ENCODE assay signal across 16 cellular contexts in the genomic region with DNA sequence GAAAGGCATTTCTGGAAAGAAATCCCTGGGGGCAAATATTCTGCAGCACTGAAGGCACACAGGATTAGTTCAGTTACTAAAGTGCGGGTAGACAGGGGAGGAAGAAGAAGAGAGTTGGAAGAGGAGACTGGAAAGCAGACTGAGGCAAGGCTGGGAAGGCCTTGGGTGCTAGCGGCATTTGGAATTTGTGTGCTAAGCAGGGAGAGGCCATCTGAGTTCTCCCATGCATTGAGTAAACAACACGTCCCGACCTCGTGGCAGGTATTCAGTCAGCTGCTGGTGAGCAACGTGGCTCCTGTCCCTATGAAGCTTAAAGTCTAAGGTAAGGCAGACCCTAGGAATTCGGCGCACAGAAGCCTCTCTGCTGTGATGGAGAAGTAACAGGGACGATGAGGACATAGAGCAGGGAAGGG. TPM values are rescaled to one million over a fixed set of nuclear protein-coding genes. Genes with fewer than 3 reads are reported as not detected.
DNase-seq lines count a peak whose midpoint lies in the region; ATAC-seq, FAIRE-seq and TF ChIP-seq lines count a peak whose summit lies in the region.
"Had no signal": no experiment of that assay in that cellular context is flagged by ENCODE, and none has a peak within 500 bp of the region (broad histone marks: within the 10 kb centered on the region; RNA-seq: fewer than 3 reads in every experiment).

No MANE protein-coding gene starts in this region.

- H3K4me3 ChIP-seq in A549 (no peak overlapping the region), mucosa of rectum (ENCODE audit: low read length in 2 of 2) (no peak overlapping the region), foreskin fibroblast (ENCODE audit: low read depth in 1 of 2, low read length in 2 of 2) (no peak overlapping the region)

- H3K9me3 ChIP-seq in A549 (no peaks in the 10 kb centered on the region), mucosa of rectum (ENCODE audit: control insufficient read depth in 2 of 2, low read length in 2 of 2) (no peaks in the 10 kb centered on the region)

- H3K27ac ChIP-seq in A549 (peak overlapping the region; percentile 68 to 81), epithelial cell of prostate (peak overlapping the region; percentile 83), mucosa of rectum (ENCODE audit: low read depth in 2 of 2, low read length in 2 of 2) (peak overlapping the region; percentile 82 to 96)

- H3K4me2 ChIP-seq in A549 = peak overlapping the region; percentile 69

- POLR2A ChIA-PET in A549 (lab: Yijun Ruan, JAX) = no interaction called here

- TF ChIP-seq CTCF in A549 (IDR thresholded peaks at IDR 0.05) = no peak
- no peak for TF ChIP-seq CTCF in foreskin fibroblast (IDR thresholded peaks at IDR 0.05; ENCODE audit: low read depth, low read length)

- DNase-seq in A549 (ENCODE audit: low read depth in 1 of 2, low spot score in 1 of 2) (peak in 1 of 2 experiments; percentile 35), NCI-H510A (lab: John Stamatoyannopoulos, UW) (peak; percentile 31), epithelial cell of prostate (ENCODE audit: low read depth, low spot score) (peak; percentile 54), pons (ENCODE audit: low spot score) (no peak), superior temporal gyrus (ENCODE audit: extremely low spot score) (no peak), foreskin fibroblast (no peak), epidermal melanocyte (ENCODE audit: insufficient read length, low spot score) (no peak)
- DNase-seq: activated CD4-positive, CD25-positive, alpha-beta regulatory T cell treated with anti-CD3 and anti-CD28 coated beads, Interleukin-2, amount 50 U/mL, for 72 hours; activated T-cell treated with anti-CD3 and anti-CD28 coated beads, Interleukin-2, amount 50 U/mL, for 1 hour; amniotic stem cell; KG1; left ventricle myocardium superior; nucleus accumbens; OCI-M1; T-cell had no signal

- peaks cover 0 to 2% of the 10 kb centered on the region in 2 donors for H3K36me3 ChIP-seq in mucosa of rectum (ENCODE audit: control insufficient read depth in 2 of 2, insufficient read depth in 2 of 2, low read length in 2 of 2)

- no peak for TF ChIP-seq RAD21 in A549 (conservative IDR thresholded peaks at IDR 0.05 in 1 of 2, IDR thresholded peaks at IDR 0.05 in 1 of 2)

- CTCF ChIA-PET in A549 (lab: Yijun Ruan, JAX) = interaction anchor here (1.5 to 1.6 kb wide), 2 partner anchors 31 to 271 kb away, joined by 3 read pairs; a partner anchor contains a TSS

- peaks cover 78% of the 10 kb centered on the region for H3K4me1 ChIP-seq in A549
- H3K4me1 ChIP-seq in mucosa of rectum (ENCODE audit: control insufficient read depth in 2 of 2, insufficient read depth in 2 of 2, low read length in 2 of 2) = peaks cover 51 to 78% of the 10 kb centered on the region in 2 donors

- no peak for FAIRE-seq in A549 (lab: Jason Lieb, UNC)

- H3K9ac ChIP-seq in mucosa of rectum (ENCODE audit: low read depth in 1 of 2, low read length in 2 of 2) = peak overlapping the region in 1 of 2 donors; percentile 69

- TF ChIP-seq POLR2A in A549 (IDR thresholded peaks at IDR 0.05; ENCODE audit: low read length) = no peak

- WGBS in A549 (ENCODE audit: missing lambda C conversion rate) = 55% methylated on average over 9 of the region's 9 CpGs

- no peaks in the 10 kb centered on the region for H3K27me3 ChIP-seq in mucosa of rectum (ENCODE audit: control insufficient read depth in 2 of 2, insufficient read depth in 2 of 2, low read length in 2 of 2)

- no peak for TF ChIP-seq EP300 in A549 (IDR thresholded peaks at IDR 0.05)

- ATAC-seq in A549 = peak in 1 of 2 experiments; percentile 27; a peak in 1 of 6 replicates
- ATAC-seq: left ventricle myocardium superior, T-cell had no signal

TF ChIP-seq in A549, 52 proteins besides CTCF, POLR2A, EP300 and RAD21:
- TF ChIP-seq, protein P1, sequence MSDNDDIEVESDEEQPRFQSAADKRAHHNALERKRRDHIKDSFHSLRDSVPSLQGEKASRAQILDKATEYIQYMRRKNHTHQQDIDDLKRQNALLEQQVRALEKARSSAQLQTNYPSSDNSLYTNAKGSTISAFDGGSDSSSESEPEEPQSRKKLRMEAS (IDR thresholded peaks at IDR 0.05) = peak; percentile 54; the same call in 1 of the 2 replicates
- TF ChIP-seq CEBPB (IDR thresholded peaks at IDR 0.05) = no peak
- TF ChIP-seq KDM1A (IDR thresholded peaks at IDR 0.05; ENCODE audit: low read depth) = no peak
TF ChIP-seq in A549: peak in this region for 1.

RNA-seq across cellular contexts. Expression of a gene that starts 30.7 kb away (rescaled TPM):
- polyA plus RNA-seq in A549 (2011; rRNA removed) (23.4 and 23.7 TPM in 2 replicates), A549 (2017; fragmentation: RNase III; extraction: RNeasy Plus Mini Kit Qiagen cat#74134 plus additional on column Dnase treatment) (7.1 to 8.8 TPM (median 7.1 TPM) in 3 replicates)
- polyA plus RNA-seq in A549 (2012; cell fraction: cytosol; rRNA removed) = 5.2 and 6.4 TPM in 2 replicates
- polyA plus RNA-seq in A549 (2012; cell fraction: nucleus; rRNA removed) = 5.4 and 6.7 TPM in 2 replicates
- polyA minus RNA-seq in A549 (2011; rRNA and poly(A)+ RNA removed) = 20.1 TPM in 2 replicates

Comparison
In these comparisons a context has a peak if more than half of its experiments do, and no peak if none do; other contexts are left out.
1. DNase-seq: peak in NCI-H510A (single experiment) and epithelial cell of prostate (single experiment); none in pons (single experiment), superior temporal gyrus (single experiment), foreskin fibroblast (0 of 2) and epidermal melanocyte (single experiment).
2. Peak in every context shown above with its lines, with median percentiles within 50 percentile points of each other: H3K27ac ChIP-seq.